8 cellular contexts compared by ENCODE assay signal in genomic region chr13:76980075-76980718, GRCh38. TPM values are rescaled to one million over a fixed set of nuclear protein-coding genes. Genes with fewer than 3 reads are reported as not detected.
DNase-seq lines count a peak whose midpoint lies in the region; ATAC-seq and TF ChIP-seq lines count a peak whose summit lies in the region.

No MANE protein-coding gene starts in this region.

- no peaks in the 10 kb centered on the region for H3K36me3 Mint-ChIP-seq in CD14-positive monocyte
- H3K36me3 Mint-ChIP-seq in activated T-cell treated with anti-CD3 and anti-CD28 coated beads, Interleukin-2, amount 50 U/mL, for 4 hours (ENCODE audit: insufficient read depth): no peaks in the 10 kb centered on the region
- H3K36me3 Mint-ChIP-seq in neural progenitor cell: no peaks in the 10 kb centered on the region

- H4K20me1 ChIP-seq in OCI-LY1 (ENCODE audit: insufficient read depth, low read length) (no peaks in the 10 kb centered on the region), fibroblast of lung (ENCODE audit: control insufficient read depth, extremely low read depth, insufficient read depth, low read length) (no peaks in the 10 kb centered on the region), neural progenitor cell (ENCODE audit: low read depth) (no peaks in the 10 kb centered on the region)

- no peaks in the 10 kb centered on the region for H3K36me3 ChIP-seq in OCI-LY1 (ENCODE audit: insufficient read depth, low read length)
- no peaks in the 10 kb centered on the region for H3K36me3 ChIP-seq in fibroblast of lung (ENCODE audit: control insufficient read depth, insufficient read depth, low read length)
- no peaks in the 10 kb centered on the region for H3K36me3 ChIP-seq in neural progenitor cell

- H3F3A ChIP-seq in OCI-LY1 (ENCODE audit: insufficient read depth, low read length) (no peaks in the 10 kb centered on the region), neural progenitor cell (ENCODE audit: low read depth) (no peaks in the 10 kb centered on the region)

- H3K4me3 ChIP-seq in OCI-LY1 (ENCODE audit: low read depth, low read length, poor library complexity, severe bottlenecking) (no peak overlapping the region), fibroblast of lung (replicated peaks in 1 of 4; ENCODE audit: control extremely low read depth in 1 of 4, insufficient read depth in 1 of 4, low read depth in 3 of 4, low read length in 4 of 4) (peak overlapping the region; percentile 36 to 47 (median 40)), neural progenitor cell (no peak overlapping the region)

- H3K9me2 ChIP-seq in OCI-LY1 (ENCODE audit: low read depth, low read length): no peaks in the 10 kb centered on the region

- H3K9ac ChIP-seq in OCI-LY1 (ENCODE audit: low read length) (no peak overlapping the region), fibroblast of lung (ENCODE audit: insufficient read depth, low read length) (no peak overlapping the region), neural progenitor cell (no peak overlapping the region)

- no peak overlapping the region for H3K27ac Mint-ChIP-seq in CD14-positive monocyte
- H3K27ac Mint-ChIP-seq in neural progenitor cell: no peak overlapping the region

- H3K9me3 Mint-ChIP-seq in CD14-positive monocyte (peaks cover 0 to 3% (median 0%) of the 10 kb centered on the region in 7 donors), neural progenitor cell (no peaks in the 10 kb centered on the region)
- H3K9me3 Mint-ChIP-seq in activated T-cell treated with anti-CD3 and anti-CD28 coated beads, Interleukin-2, amount 50 U/mL, for 4 hours: no peaks in the 10 kb centered on the region

- DNase-seq in CD14-positive monocyte (ENCODE audit: low spot score): peak; percentile 70
- peak; percentile 86 for DNase-seq in activated T-cell treated with anti-CD3 and anti-CD28 coated beads, Interleukin-2, amount 50 U/mL, for 4 hours
- DNase-seq in fibroblast of lung (ENCODE audit: low read depth in 2 of 2): peak; percentile 28 to 50
- peak; percentile 90 for DNase-seq in neural progenitor cell (ENCODE audit: low spot score)
- DNase-seq in stromal cell of bone marrow (ENCODE audit: low read depth): peak; percentile 25

- ATAC-seq in GM19324 (IDR thresholded peaks at IDR 0.05; ENCODE audit: low FRiP score, unreplicated experiment) (peak; percentile 93), HG03378 (IDR thresholded peaks at IDR 0.05; ENCODE audit: unreplicated experiment) (peak; percentile 92)
- ATAC-seq in activated T-cell treated with anti-CD3 and anti-CD28 coated beads, Interleukin-2, amount 50 U/mL, for 4 hours: peak; percentile 100

- H3K27ac ChIP-seq in OCI-LY1 (ENCODE audit: low read depth, low read length, poor library complexity, severe bottlenecking) (no peak overlapping the region), fibroblast of lung (ENCODE audit: insufficient read depth, low read length) (no peak overlapping the region), neural progenitor cell (no peak overlapping the region)

- no peaks in the 10 kb centered on the region for H3K9me3 ChIP-seq in OCI-LY1 (ENCODE audit: low read length)
- H3K9me3 ChIP-seq in fibroblast of lung (ENCODE audit: control insufficient read depth, insufficient read depth, low read depth, low read length): no peaks in the 10 kb centered on the region
- H3K9me3 ChIP-seq in neural progenitor cell (ENCODE audit: low read depth): no peaks in the 10 kb centered on the region

- intact Hi-C loops in CD14-positive monocyte (cut with micrococcal nuclease): no loop called here

- no peaks in the 10 kb centered on the region for H3K79me2 ChIP-seq in OCI-LY1 (ENCODE audit: insufficient read depth, low read length)
- no peaks in the 10 kb centered on the region for H3K79me2 ChIP-seq in fibroblast of lung (ENCODE audit: control insufficient read depth, insufficient read depth, low read length)
- H3K79me2 ChIP-seq in neural progenitor cell (ENCODE audit: low read depth): no peaks in the 10 kb centered on the region

- H2AFZ ChIP-seq in OCI-LY1 (ENCODE audit: low read length) (no peak overlapping the region), fibroblast of lung (ENCODE audit: low read length) (peak overlapping the region; percentile 41), neural progenitor cell (replicated peaks) (peak overlapping the region; percentile 57)

- H3K27me3 ChIP-seq in OCI-LY1 (ENCODE audit: insufficient read depth, low read length) (no peaks in the 10 kb centered on the region), fibroblast of lung (ENCODE audit: control insufficient read depth, insufficient read depth, low read length) (peaks cover 4% of the 10 kb centered on the region), neural progenitor cell (peaks cover 26% of the 10 kb centered on the region)

- H3K4me1 Mint-ChIP-seq in CD14-positive monocyte (peaks cover 4% of the 10 kb centered on the region), neural progenitor cell (no peaks in the 10 kb centered on the region)
- peaks cover 7% of the 10 kb centered on the region for H3K4me1 Mint-ChIP-seq in activated T-cell treated with anti-CD3 and anti-CD28 coated beads, Interleukin-2, amount 50 U/mL, for 4 hours (ENCODE audit: low read depth)

- H3K4me1 ChIP-seq in OCI-LY1 (ENCODE audit: insufficient read depth, low read length, severe bottlenecking): peaks cover 7% of the 10 kb centered on the region
- H3K4me1 ChIP-seq in fibroblast of lung (ENCODE audit: control insufficient read depth, extremely low read depth, insufficient read depth, low read length): no peaks in the 10 kb centered on the region
- H3K4me1 ChIP-seq in neural progenitor cell: no peaks in the 10 kb centered on the region

- H3K4me3 Mint-ChIP-seq in CD14-positive monocyte (peak overlapping the region; percentile 34 to 77), neural progenitor cell (no peak overlapping the region)
- H3K4me3 Mint-ChIP-seq in activated T-cell treated with anti-CD3 and anti-CD28 coated beads, Interleukin-2, amount 50 U/mL, for 4 hours: peak overlapping the region; percentile 45

- peaks cover 22 to 25% (median 25%) of the 10 kb centered on the region in 3 donors for H3K27me3 Mint-ChIP-seq in CD14-positive monocyte (ENCODE audit: low read depth in 3 of 3)
- H3K27me3 Mint-ChIP-seq in activated T-cell treated with anti-CD3 and anti-CD28 coated beads, Interleukin-2, amount 50 U/mL, for 4 hours (ENCODE audit: low read depth): peaks cover 30% of the 10 kb centered on the region
- H3K27me3 Mint-ChIP-seq in neural progenitor cell (ENCODE audit: insufficient read depth, low read depth): peaks cover 2% of the 10 kb centered on the region

- peak; percentile 98 for TF ChIP-seq CTCF in CD14-positive monocyte (IDR thresholded peaks at IDR 0.05)
- peak; percentile 99 for TF ChIP-seq CTCF in OCI-LY1 (IDR thresholded peaks at IDR 0.05; ENCODE audit: low read length)
- TF ChIP-seq CTCF in fibroblast of lung (conservative IDR thresholded peaks at IDR 0.05 in 1 of 2, IDR thresholded peaks at IDR 0.05 in 1 of 2; ENCODE audit: low read depth in 1 of 2, low read length in 2 of 2): peak; percentile 89 to 93
- no peak for TF ChIP-seq CTCF in neural progenitor cell (IDR thresholded peaks at IDR 0.05)

- H3K4me2 ChIP-seq in OCI-LY1 (ENCODE audit: low read length) (peak overlapping the region; percentile 22), fibroblast of lung (ENCODE audit: extremely low read depth, insufficient read depth, low read length) (peak overlapping the region; percentile 90), neural progenitor cell (peak overlapping the region; percentile 62)

RNA-seq across cellular contexts. Expression of gene CLN5, which starts 11.7 kb away (rescaled TPM):
- polyA plus RNA-seq in CD14-positive monocyte (10 to 100 TPM; 21.5 to 22.1 TPM), fibroblast of lung (25.3 and 30.0 TPM in 2 replicates)
- total RNA-seq in activated T-cell treated with anti-CD3 and anti-CD28 coated beads, Interleukin-2, amount 50 U/mL, for 4 hours: 10 to 100 TPM; 14.7 to 18.7 (median 17.1) TPM
- total RNA-seq in fibroblast of lung (37.8 and 38.0 TPM in 2 replicates), neural progenitor cell (ENCODE audit: low replicate concordance) (14.3 and 28.5 TPM in 2 replicates)
- polyA plus RNA-seq in fibroblast of lung (2012): 20.2 and 20.8 TPM in 2 replicates
- 2.1 and 5.3 TPM in 2 replicates for polyA minus RNA-seq in fibroblast of lung (ENCODE audit: low replicate concordance)

RNA-seq across cellular contexts. Expression of gene ACOD1, which starts 31.9 kb away (rescaled TPM):
- polyA plus RNA-seq in CD14-positive monocyte: not detected
- not detected for total RNA-seq in activated T-cell treated with anti-CD3 and anti-CD28 coated beads, Interleukin-2, amount 50 U/mL, for 4 hours
- total RNA-seq in fibroblast of lung: not detected in 2 replicates
- not detected in 2 replicates for polyA plus RNA-seq in fibroblast of lung
- polyA plus RNA-seq in fibroblast of lung (2012): not detected in 2 replicates
- polyA minus RNA-seq in fibroblast of lung (ENCODE audit: low replicate concordance): not detected in 2 replicates
- not detected in 2 replicates for total RNA-seq in neural progenitor cell (ENCODE audit: low replicate concordance)

RNA-seq across cellular contexts. Expression of gene FBXL3, which starts 46.8 kb away (rescaled TPM):
- 10 to 100 TPM; 19.0 to 20.0 TPM for polyA plus RNA-seq in CD14-positive monocyte
- total RNA-seq in activated T-cell treated with anti-CD3 and anti-CD28 coated beads, Interleukin-2, amount 50 U/mL, for 4 hours: 10 to 100 TPM; 35.9 to 40.9 (median 38.5) TPM
- total RNA-seq in fibroblast of lung: 56.0 and 61.8 TPM in 2 replicates
- polyA plus RNA-seq in fibroblast of lung: 33.0 and 48.5 TPM in 2 replicates
- 25.7 and 34.9 TPM in 2 replicates for polyA plus RNA-seq in fibroblast of lung (2012)
- polyA minus RNA-seq in fibroblast of lung (ENCODE audit: low replicate concordance): 12.2 and 15.1 TPM in 2 replicates
- 21.3 and 25.5 TPM in 2 replicates for total RNA-seq in neural progenitor cell (ENCODE audit: low replicate concordance)

Comparison
In these comparisons a context has a peak if more than half of its experiments do, and no peak if none do; other contexts are left out.
1. DNase-seq: peak in every context shown above with its lines; median percentile 90 in neural progenitor cell; 86 in activated T-cell treated with anti-CD3 and anti-CD28 coated beads, Interleukin-2, amount 50 U/mL, for 4 hours; 70 in CD14-positive monocyte; 39 in fibroblast of lung; 25 in stromal cell of bone marrow.
2. H3K4me2 ChIP-seq: peak in every context shown above with its lines; median percentile 90 in fibroblast of lung; 62 in neural progenitor cell; 22 in OCI-LY1.
3. H3K4me3 ChIP-seq: peak in fibroblast of lung (4 of 4); none in OCI-LY1 (single experiment) and neural progenitor cell (single experiment).
4. Peak in every context shown above with its lines, with median percentiles within 50 percentile points of each other: ATAC-seq.